1 cellular context compared by ENCODE assay signal in genomic region chr7:101127460-101128039, GRCh38.
TF ChIP-seq lines count a peak whose summit lies in the region.

No MANE protein-coding gene starts in this region.

TF ChIP-seq in H1, 55 proteins besides CTCF, POLR2A, EP300 and RAD21:
- TF ChIP-seq JUN (IDR thresholded peaks at IDR 0.05; ENCODE audit: low read depth, low read length) (no peak), TAF1 (IDR thresholded peaks at IDR 0.05; ENCODE audit: low read depth, low read length) (no peak), JUND (IDR thresholded peaks at IDR 0.05; ENCODE audit: low read length) (no peak), EGR1 (IDR thresholded peaks at IDR 0.05; ENCODE audit: borderline replicate concordance, low read depth, low read length) (no peak), BCL11A (IDR thresholded peaks at IDR 0.05; ENCODE audit: low read depth in 2 of 2, low read length in 2 of 2) (no peak), BACH1 (IDR thresholded peaks at IDR 0.05; ENCODE audit: low read length) (no peak), TEAD4 (IDR thresholded peaks at IDR 0.05; ENCODE audit: low read depth, low read length) (no peak), YY1 (IDR thresholded peaks at IDR 0.05; ENCODE audit: low read depth, low read length) (no peak), RFX5 (IDR thresholded peaks at IDR 0.05; ENCODE audit: borderline replicate concordance, low read depth, low read length) (no peak), CHD1 (IDR thresholded peaks at IDR 0.05; ENCODE audit: low read depth, low read length) (no peak)
